8 cellular contexts compared by ENCODE assay signal in genomic region chr7:74290590-74290950, GRCh38. TPM values are rescaled to one million over a fixed set of nuclear protein-coding genes. Genes with fewer than 3 reads are reported as not detected.
DNase-seq lines count a peak whose midpoint lies in the region; ATAC-seq, FAIRE-seq and TF ChIP-seq lines count a peak whose summit lies in the region.

No MANE protein-coding gene starts in this region.

- no peaks in the 10 kb centered on the region for H3K27me3 Mint-ChIP-seq in Calu3 (ENCODE audit: unreplicated experiment)

- peaks cover 64% of the 10 kb centered on the region for H3K4me1 Mint-ChIP-seq in Calu3 (ENCODE audit: low read depth, unreplicated experiment)

- WGBS in pancreas, 2 donors, result 6 to 7% methylated on average over 9 of the region's 9 CpGs

- no peaks in the 10 kb centered on the region for H3K9me3 ChIP-seq in pancreas

- peak overlapping the region in 3 of 4 donors; percentile 31 to 82 (median 73) for H3K27ac ChIP-seq in pancreas

- intact Hi-C loops in Calu3 (cut with micrococcal nuclease; ENCODE audit: unreplicated experiment) (loop anchor here (10.0 kb wide), 1 partner anchor 64 kb away; no protein-coding TSS in a partner anchor), pancreas (cut with DNase I) (loop anchor here in 1 of 3 donors (10.0 kb wide), 1 partner anchor 56 kb away; no protein-coding TSS in a partner anchor)

- no peaks in the 10 kb centered on the region for H3K36me3 ChIP-seq in pancreas

- BruUV-seq in Calu3 (replicated peaks; lab: Mats Ljungman, UMichigan), result no TSS peak

- no peak for TF ChIP-seq CTCF in Calu3 (IDR thresholded peaks at IDR 0.05; ENCODE audit: unreplicated experiment)
- TF ChIP-seq CTCF in epithelial cell of esophagus (IDR thresholded peaks at IDR 0.05; ENCODE audit: insufficient read depth, low read depth, low read length, missing control alignments), result no peak
- TF ChIP-seq CTCF in pancreas (IDR thresholded peaks at IDR 0.05), result no peak

- peak overlapping the region; percentile 24 for H3K27ac Mint-ChIP-seq in Calu3 (ENCODE audit: unreplicated experiment)

- H3K36me3 Mint-ChIP-seq in Calu3 (ENCODE audit: insufficient read depth, unreplicated experiment), result peaks cover 46% of the 10 kb centered on the region

- H3K4me3 ChIP-seq in epithelial cell of esophagus (ENCODE audit: low read length), result peak overlapping the region; percentile 52
- H3K4me3 ChIP-seq in pancreas, result peak overlapping the region; percentile 55 to 82 (median 80)

- no peaks in the 10 kb centered on the region for H3K9me3 Mint-ChIP-seq in Calu3 (ENCODE audit: low read depth, unreplicated experiment)

- peak overlapping the region; percentile 68 for H3K4me3 Mint-ChIP-seq in Calu3 (ENCODE audit: low read depth, unreplicated experiment)

- peaks cover 24 to 42% (median 27%) of the 10 kb centered on the region in 3 donors for H3K4me1 ChIP-seq in pancreas

- H3K27me3 ChIP-seq in pancreas, result no peaks in the 10 kb centered on the region

- no peak for DNase-seq in Calu3
- peak; percentile 57 for DNase-seq in NCI-H510A treated with DMSO at 0.1 percent for 48 hours (lab: John Stamatoyannopoulos, UW)
- no peak for DNase-seq in epithelial cell of esophagus (ENCODE audit: low read depth)
- DNase-seq in pancreas, result peak in 1 of 6 donors; percentile 58
- no peak for DNase-seq in NCI-H345 treated with DMSO at 0.1 percent for 48 hours (lab: John Stamatoyannopoulos, UW; ENCODE audit: unreplicated experiment)
- DNase-seq in activated CD4-positive, CD25-positive, alpha-beta regulatory T cell (lab: John Stamatoyannopoulos, UW), result no peak
- DNase-seq in RCC 7860 (ENCODE audit: low spot score), result no peak

- CTCF ChIA-PET in Calu3 (lab: Charles Lee), result no interaction called here

- ATAC-seq in pancreas, result peak in 1 of 4 donors; percentile 7
- no peak for ATAC-seq in HG02970 (IDR thresholded peaks at IDR 0.05; ENCODE audit: low FRiP score, unreplicated experiment)

- FAIRE-seq in pancreas (lab: Jason Lieb, UNC), result no peak
- FAIRE-seq in RCC 7860 (lab: Jason Lieb, UNC), result no peak

RNA-seq across cellular contexts. Expression of gene CLIP2, which starts 1.4 kb away (rescaled TPM):
- total RNA-seq in Calu3 (2022) (22.4 and 22.9 TPM in 2 replicates), pancreas (10 to 100 TPM; 14.7 to 29.8 (median 20.8) TPM)
- polyA plus RNA-seq in pancreas, result 10 to 100 TPM in 1 of 2 donors, 1 to 10 TPM in 1; 8.5 to 30.6 TPM

RNA-seq across cellular contexts. Expression of gene RFC2, which starts 36.4 kb away (rescaled TPM):
- total RNA-seq in Calu3 (2022) (32.5 and 38.6 TPM in 2 replicates), pancreas (10 to 100 TPM in 1 of 6 donors, 1 to 10 TPM in 5; 8.8 to 10.4 (median 9.3) TPM)
- 10 to 100 TPM in 1 of 2 donors, 1 to 10 TPM in 1; 8.1 to 11.4 TPM for polyA plus RNA-seq in pancreas
